ENCODE assay signal across 39 cellular contexts in the genomic region with DNA sequence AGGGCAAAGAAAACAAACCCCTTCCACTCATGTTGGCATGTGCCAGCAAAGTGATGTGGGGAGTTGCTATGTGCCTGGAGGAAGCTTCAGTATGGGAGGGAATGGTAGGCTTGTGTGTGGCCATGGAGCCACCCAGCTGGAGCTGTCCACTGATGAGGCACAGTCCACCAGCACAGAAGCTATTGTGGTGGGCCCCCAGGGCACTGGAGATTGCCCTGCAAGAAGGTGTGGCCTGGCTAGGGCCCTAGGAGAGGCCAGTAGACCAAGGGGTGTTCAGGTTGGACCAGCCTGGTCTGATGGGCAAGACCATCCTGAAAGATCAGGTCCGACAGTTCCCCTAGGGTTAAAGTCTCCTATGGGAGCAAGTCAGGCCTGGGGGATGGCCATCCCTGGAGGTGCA. TPM values are rescaled to one million over a fixed set of nuclear protein-coding genes. Genes with fewer than 3 reads are reported as not detected.
"Had no signal": no experiment of that assay in that cellular context is flagged by ENCODE, and none has a peak within 500 bp of the region (broad histone marks: within the 10 kb centered on the region; RNA-seq: fewer than 3 reads in every experiment).

No MANE protein-coding gene starts in this region.

- H3K9me3 ChIP-seq: adrenal gland, body of pancreas had no signal

- H3K27me3 ChIP-seq: adrenal gland, body of pancreas, brain microvascular endothelial cell, breast epithelium, cardiac muscle cell had no signal

- H3K4me3 ChIP-seq: adrenal gland, body of pancreas, breast epithelium, cardiac muscle cell had no signal

- ATAC-seq: activated CD8-positive, alpha-beta T cell treated with anti-CD3 and anti-CD28 coated beads for 36 hours; activated naive CD4-positive, alpha-beta T cell treated with anti-CD3 and anti-CD28 coated beads, Interleukin-2, amount 50 U/mL, for 72 hours; activated T-cell treated with anti-CD3 and anti-CD28 coated beads, Interleukin-2, amount 50 U/mL, for 4 hours; activated T-cell treated with anti-CD3 and anti-CD28 coated beads, Interleukin-2, amount 50 U/mL, for 72 hours; activated T-helper 17 cell treated with anti-CD3 and anti-CD28 coated beads, Interleukin-2, amount 50 U/mL, for 72 hours; body of pancreas had no signal

- H3K27ac ChIP-seq: adrenal gland, body of pancreas, brain microvascular endothelial cell, breast epithelium, cardiac muscle cell, VCaP had no signal

- DNase-seq: activated B cell treated with CpG ODN at 0.5 μM for 24 hours; activated CD4-positive, alpha-beta memory T cell treated with anti-CD3 and anti-CD28 coated beads for 36 hours; activated CD4-positive, alpha-beta T cell treated with anti-CD3 and anti-CD28 coated beads for 4 hours; activated CD4-positive, alpha-beta T cell treated with anti-CD3 and anti-CD28 coated beads, Interleukin-2, amount 10 ng/mL, durations not matched to agents 24 days and 14 days; activated CD4-positive, alpha-beta T cell treated with anti-CD3 and anti-CD28 coated beads, Interleukin-2, amount 50 U/mL, for 1 hour; activated CD4-positive, alpha-beta T cell treated with anti-CD3 and anti-CD28 coated beads, Interleukin-2, amount 50 U/mL, for 4 hours; activated CD4-positive, CD25-positive, alpha-beta regulatory T cell treated with anti-CD3 and anti-CD28 coated beads, Interleukin-2, amount 50 U/mL, for 72 hours; activated CD8-positive, alpha-beta memory T cell treated with anti-CD3 and anti-CD28 coated beads, Interleukin-2, amount 50 U/mL, for 4 hours; activated CD8-positive, alpha-beta T cell treated with anti-CD3 and anti-CD28 coated beads for 36 hours; activated effector memory CD4-positive, alpha-beta T cell treated with anti-CD3 and anti-CD28 coated beads, Interleukin-2, amount 50 U/mL, for 16 hours; activated gamma-delta T cell treated with Interleukin-2 at 50 U/mL for 16 hours; activated naive CD4-positive, alpha-beta T cell; activated naive CD4-positive, alpha-beta T cell treated with anti-CD3 and anti-CD28 coated beads for 36 hours; activated naive CD4-positive, alpha-beta T cell treated with anti-CD3 and anti-CD28 coated beads, Interleukin-2, amount 50 U/mL, for 16 hours; activated naive CD8-positive, alpha-beta T cell treated with anti-CD3 and anti-CD28 coated beads for 36 hours; activated T-cell treated with anti-CD3 and anti-CD28 coated beads for 4 hours; activated T-cell treated with anti-CD3 and anti-CD28 coated beads, Interleukin-2, amount 50 U/mL, for 1 hour; activated T-cell treated with anti-CD3 and anti-CD28 coated beads, Interleukin-2, amount 50 U/mL, for 4 hours; activated T-cell treated with anti-CD3 and anti-CD28 coated beads, Interleukin-2, amount 50 U/mL, for 72 hours; adrenal gland; amniotic stem cell; aorta; body of pancreas; brain microvascular endothelial cell; caudate nucleus; cerebellar nuclear complex; T-helper 1 cell; T-helper 2 cell; T-helper 9 cell had no signal

- H3K4me1 ChIP-seq: adrenal gland, body of pancreas, breast epithelium had no signal

- FAIRE-seq: astrocyte, TTC549 had no signal

- H3K36me3 ChIP-seq: adrenal gland, brain microvascular endothelial cell, breast epithelium, cardiac muscle cell had no signal

RNA-seq across cellular contexts. Expression of a gene that starts 22.1 kb away (rescaled TPM):
- total RNA-seq: activated T-helper 1 cell treated with anti-CD3 and anti-CD28 coated beads, Interleukin-12 subunit alpha, Interleukin-12 subunit beta, Interleukin-2, Interleukin-4 antibody, amounts not matched to agents 30 ng/mL and 10 ng/mL and 1 ng/mL, durations not matched to agents 14 hours and 24 hours and 36 hours; astrocyte had no signal

RNA-seq across cellular contexts. Expression of a gene that starts 42.6 kb away (rescaled TPM):
- total RNA-seq: activated CD4-positive, alpha-beta memory T cell treated with anti-CD3 and anti-CD28 coated beads for 36 hours; activated CD4-positive, alpha-beta T cell treated with anti-CD3 and anti-CD28 coated beads, Interleukin-2, amount 10 ng/mL, durations not matched to agents 24 days and 14 days; activated CD8-positive, alpha-beta memory T cell treated with anti-CD3 and anti-CD28 coated beads for 36 hours; activated CD8-positive, alpha-beta T cell treated with anti-CD3 and anti-CD28 coated beads for 36 hours; activated naive CD4-positive, alpha-beta T cell treated with anti-CD3 and anti-CD28 coated beads for 36 hours; activated naive CD8-positive, alpha-beta T cell treated with anti-CD3 and anti-CD28 coated beads for 36 hours; activated T-cell treated with anti-CD3 and anti-CD28 coated beads, Interleukin-2, amount 50 U/mL, for 4 hours; activated T-helper 1 cell treated with anti-CD3 and anti-CD28 coated beads, Interleukin-12 subunit alpha, Interleukin-12 subunit beta, Interleukin-2, Interleukin-4 antibody, amounts not matched to agents 30 ng/mL and 10 ng/mL and 1 ng/mL, durations not matched to agents 14 hours and 24 hours and 36 hours; adrenal gland; astrocyte; body of pancreas; chondrocyte had no signal
- polyA plus RNA-seq: adrenal gland, aorta, cardiac muscle cell had no signal

RNA-seq across cellular contexts. Expression of a gene that starts 45.0 kb away (rescaled TPM):
- total RNA-seq: activated B cell treated with CpG ODN at 0.5 μM for 24 hours; activated CD4-positive, alpha-beta memory T cell treated with anti-CD3 and anti-CD28 coated beads for 36 hours; activated CD4-positive, alpha-beta T cell treated with anti-CD3 and anti-CD28 coated beads, Interleukin-2, amount 10 ng/mL, durations not matched to agents 24 days and 14 days; activated CD8-positive, alpha-beta memory T cell treated with anti-CD3 and anti-CD28 coated beads for 36 hours; activated CD8-positive, alpha-beta T cell treated with anti-CD3 and anti-CD28 coated beads for 36 hours; activated naive CD4-positive, alpha-beta T cell treated with anti-CD3 and anti-CD28 coated beads for 36 hours; activated naive CD4-positive, alpha-beta T cell treated with anti-CD3 and anti-CD28 coated beads, Interleukin-2, amount 50 U/mL, for 72 hours; activated naive CD8-positive, alpha-beta T cell treated with anti-CD3 and anti-CD28 coated beads for 36 hours; activated T-cell treated with anti-CD3 and anti-CD28 coated beads, Interleukin-2, amount 50 U/mL, for 4 hours; activated T-cell treated with anti-CD3 and anti-CD28 coated beads, Interleukin-2, amount 50 U/mL, for 72 hours; activated T-helper 1 cell treated with anti-CD3 and anti-CD28 coated beads, Interleukin-12 subunit alpha, Interleukin-12 subunit beta, Interleukin-2, Interleukin-4 antibody, amounts not matched to agents 30 ng/mL and 10 ng/mL and 1 ng/mL, durations not matched to agents 14 hours and 24 hours and 36 hours; activated T-helper 17 cell treated with anti-CD3 and anti-CD28 coated beads, Interleukin-2, amount 50 U/mL, for 72 hours; adrenal gland; aorta; astrocyte; body of pancreas; breast epithelium; cardiac muscle cell; chondrocyte had no signal
- polyA plus RNA-seq: adrenal gland, aorta, cardiac muscle cell had no signal

RNA-seq across cellular contexts. Expression of a gene that starts 50.8 kb away (rescaled TPM):
- total RNA-seq: activated CD4-positive, alpha-beta memory T cell treated with anti-CD3 and anti-CD28 coated beads for 36 hours; activated CD4-positive, alpha-beta T cell treated with anti-CD3 and anti-CD28 coated beads, Interleukin-2, amount 10 ng/mL, durations not matched to agents 24 days and 14 days; activated CD8-positive, alpha-beta memory T cell treated with anti-CD3 and anti-CD28 coated beads for 36 hours; activated CD8-positive, alpha-beta T cell treated with anti-CD3 and anti-CD28 coated beads for 36 hours; activated naive CD4-positive, alpha-beta T cell treated with anti-CD3 and anti-CD28 coated beads for 36 hours; activated naive CD4-positive, alpha-beta T cell treated with anti-CD3 and anti-CD28 coated beads, Interleukin-2, amount 50 U/mL, for 72 hours; activated naive CD8-positive, alpha-beta T cell treated with anti-CD3 and anti-CD28 coated beads for 36 hours; activated T-cell treated with anti-CD3 and anti-CD28 coated beads, Interleukin-2, amount 50 U/mL, for 4 hours; activated T-helper 1 cell treated with anti-CD3 and anti-CD28 coated beads, Interleukin-12 subunit alpha, Interleukin-12 subunit beta, Interleukin-2, Interleukin-4 antibody, amounts not matched to agents 30 ng/mL and 10 ng/mL and 1 ng/mL, durations not matched to agents 14 hours and 24 hours and 36 hours; adrenal gland; aorta; astrocyte; body of pancreas; cardiac muscle cell; chondrocyte had no signal
- polyA plus RNA-seq: adrenal gland, aorta, cardiac muscle cell had no signal
